17 cellular contexts compared by ENCODE assay signal in genomic region chr12:42125372-42125767, GRCh38. TPM values are rescaled to one million over a fixed set of nuclear protein-coding genes. Genes with fewer than 3 reads are reported as not detected.
DNase-seq lines count a peak whose midpoint lies in the region; ATAC-seq, FAIRE-seq and TF ChIP-seq lines count a peak whose summit lies in the region.
"Had no signal": no experiment of that assay in that cellular context is flagged by ENCODE, and none has a peak within 500 bp of the region (broad histone marks: within the 10 kb centered on the region; RNA-seq: fewer than 3 reads in every experiment).

No MANE protein-coding gene starts in this region.

- H3K27ac Mint-ChIP-seq in T-helper 2 cell treated with Interferon-gamma antibody and Interleukin-4, amounts not matched to agents 5 μg/mL and 100 μg/mL, for 36 hours, result no peak overlapping the region
- H3K27ac Mint-ChIP-seq: activated naive CD4-positive, alpha-beta T cell treated with anti-CD3 and anti-CD28 coated beads, Interleukin-2, amount 10 ng/mL, durations not matched to agents 7 days and 5 days had no signal

- TF ChIP-seq CTCF in SK-N-SH (IDR thresholded peaks at IDR 0.05) (no peak), Loucy (conservative IDR thresholded peaks at IDR 0.05; ENCODE audit: low read length) (no peak), BE2C (IDR thresholded peaks at IDR 0.05; ENCODE audit: low read depth, low read length) (no peak)

- H3K27ac ChIP-seq in SK-N-SH (ENCODE audit: low read depth in 2 of 2, low read length in 1 of 2) (no peak overlapping the region), small intestine (ENCODE audit: low read depth in 1 of 2, low read length in 1 of 2) (no peak overlapping the region)
- H3K27ac ChIP-seq: body of pancreas, uterus had no signal

- DNase-seq in SK-N-SH, result no peak
- DNase-seq in cerebellar cortex (ENCODE audit: low spot score), result peak; percentile 9
- DNase-seq in small intestine, result peak; percentile 11
- no peak for DNase-seq in BE2C
- DNase-seq in T-helper 2 cell treated with Interferon-gamma antibody and Interleukin-4, amounts not matched to agents 5 μg/mL and 100 μg/mL, for 36 hours (ENCODE audit: low spot score), result no peak
- DNase-seq: activated naive CD4-positive, alpha-beta T cell treated with anti-CD3 and anti-CD28 coated beads, Interleukin-2, amount 10 ng/mL, durations not matched to agents 7 days and 5 days; body of pancreas; MG63; SIG-M5; stimulated activated naive CD4-positive, alpha-beta T cell; uterus had no signal

- H3K27me3 Mint-ChIP-seq in T-helper 2 cell treated with Interferon-gamma antibody and Interleukin-4, amounts not matched to agents 5 μg/mL and 100 μg/mL, for 36 hours (ENCODE audit: low read depth), result no peaks in the 10 kb centered on the region
- H3K27me3 Mint-ChIP-seq: activated naive CD4-positive, alpha-beta T cell treated with anti-CD3 and anti-CD28 coated beads, Interleukin-2, amount 10 ng/mL, durations not matched to agents 7 days and 5 days had no signal

- H3F3A ChIP-seq in SK-N-SH (replicated peaks; ENCODE audit: insufficient read depth) (peaks cover 4% of the 10 kb centered on the region), Loucy (ENCODE audit: low read depth) (no peaks in the 10 kb centered on the region)

- H4K20me1 ChIP-seq in SK-N-SH (ENCODE audit: insufficient read depth) (peaks cover 10% of the 10 kb centered on the region; the same call in 1 of the 2 replicates), Loucy (ENCODE audit: insufficient read depth, low read length, poor library complexity, severe bottlenecking) (peaks cover 36% of the 10 kb centered on the region)

- no peak for TF ChIP-seq EP300 in SK-N-SH (IDR thresholded peaks at IDR 0.05; ENCODE audit: borderline replicate concordance in 1 of 2, low read depth in 1 of 2, low read length in 1 of 2)

- H3K4me1 ChIP-seq in SK-N-SH (ENCODE audit: control insufficient read depth in 1 of 2, insufficient read depth in 2 of 2, low read depth in 1 of 2, low read length in 1 of 2) (peaks cover 3 to 6% of the 10 kb centered on the region in 2 experiments; a peak in 3 of 4 replicates), Loucy (ENCODE audit: insufficient read depth, low read length, poor library complexity, severe bottlenecking) (peaks cover 18% of the 10 kb centered on the region), small intestine (ENCODE audit: control insufficient read depth in 2 of 2, insufficient read depth in 1 of 2, low read depth in 1 of 2, low read length in 1 of 2) (no peaks in the 10 kb centered on the region), BE2C (no peaks in the 10 kb centered on the region)
- H3K4me1 ChIP-seq: uterus had no signal

- FAIRE-seq in small intestine (lab: Jason Lieb, UNC), result no peak
- FAIRE-seq: TTC549 had no signal

- H2AFZ ChIP-seq in SK-N-SH (ENCODE audit: low read depth) (no peak overlapping the region), Loucy (ENCODE audit: low read length) (no peak overlapping the region)

- 81% methylated on average over 1 of the region's 1 CpG for WGBS in SK-N-SH (ENCODE audit: low lambda C conversion rate)
- 12 to 46% (median 24%) methylated on average over 1 of the region's 1 CpG for WGBS in small intestine, 3 donors

- POLR2A ChIA-PET in SK-N-SH (lab: Yijun Ruan, JAX), result no interaction called here

- H3K9me3 ChIP-seq in SK-N-SH (no peaks in the 10 kb centered on the region), Loucy (ENCODE audit: insufficient read depth, low read depth, low read length) (no peaks in the 10 kb centered on the region), small intestine (ENCODE audit: control insufficient read depth, low read depth) (no peaks in the 10 kb centered on the region), BE2C (no peaks in the 10 kb centered on the region)
- H3K9me3 ChIP-seq: body of pancreas, HAP-1, MG63, uterus had no signal

- H3K27me3 ChIP-seq in SK-N-SH (ENCODE audit: insufficient read depth) (no peaks in the 10 kb centered on the region), Loucy (ENCODE audit: insufficient read depth, low read length, poor library complexity, severe bottlenecking) (no peaks in the 10 kb centered on the region), small intestine (ENCODE audit: control insufficient read depth in 2 of 2, insufficient read depth in 2 of 2, low read length in 2 of 2) (no peaks in the 10 kb centered on the region), BE2C (no peaks in the 10 kb centered on the region)
- H3K27me3 ChIP-seq: body of pancreas, MG63, uterus had no signal

- H3K9me2 ChIP-seq in SK-N-SH (no peaks in the 10 kb centered on the region), Loucy (replicated peaks; ENCODE audit: low read depth, low read length) (no peaks in the 10 kb centered on the region)

- peaks cover 6% of the 10 kb centered on the region for H3K4me1 Mint-ChIP-seq in T-helper 2 cell treated with Interferon-gamma antibody and Interleukin-4, amounts not matched to agents 5 μg/mL and 100 μg/mL, for 36 hours (ENCODE audit: low read depth)
- H3K4me1 Mint-ChIP-seq: activated naive CD4-positive, alpha-beta T cell treated with anti-CD3 and anti-CD28 coated beads, Interleukin-2, amount 10 ng/mL, durations not matched to agents 7 days and 5 days had no signal

- H3K36me3 ChIP-seq in SK-N-SH (replicated peaks in 1 of 2; ENCODE audit: control insufficient read depth in 1 of 2, insufficient read depth in 2 of 2, low read length in 1 of 2) (peaks cover 0 to 7% of the 10 kb centered on the region in 2 experiments), Loucy (ENCODE audit: insufficient read depth, low read length) (no peaks in the 10 kb centered on the region), small intestine (ENCODE audit: control insufficient read depth in 2 of 2, insufficient read depth in 2 of 2, low read length in 2 of 2) (no peaks in the 10 kb centered on the region), BE2C (no peaks in the 10 kb centered on the region)
- H3K36me3 ChIP-seq: HAP-1, MG63, uterus had no signal

- H3K4me2 ChIP-seq in SK-N-SH (no peak overlapping the region), Loucy (ENCODE audit: low read depth, low read length, poor library complexity, severe bottlenecking) (peak overlapping the region; percentile 44)

- ATAC-seq in SK-N-SH treated with all-trans-retinoic acid at 6 μM for 48 hours (peak; percentile 32; the same call in 1 of the 3 replicates), GM18867 (IDR thresholded peaks at IDR 0.05; ENCODE audit: unreplicated experiment) (no peak)
- ATAC-seq: body of pancreas had no signal

- H3K36me3 Mint-ChIP-seq in T-helper 2 cell treated with Interferon-gamma antibody and Interleukin-4, amounts not matched to agents 5 μg/mL and 100 μg/mL, for 36 hours (ENCODE audit: low read depth), result peaks cover 2% of the 10 kb centered on the region

- H3K4me3 Mint-ChIP-seq in T-helper 2 cell treated with Interferon-gamma antibody and Interleukin-4, amounts not matched to agents 5 μg/mL and 100 μg/mL, for 36 hours, result no peak overlapping the region
- H3K4me3 Mint-ChIP-seq: activated naive CD4-positive, alpha-beta T cell treated with anti-CD3 and anti-CD28 coated beads, Interleukin-2, amount 10 ng/mL, durations not matched to agents 7 days and 5 days had no signal

- TF ChIP-seq RAD21 in SK-N-SH (IDR thresholded peaks at IDR 0.05; ENCODE audit: low read length), result no peak

- CTCF ChIA-PET in SK-N-SH (lab: Yijun Ruan, JAX), result interaction anchor here (1.1 to 5.2 kb wide), 6 partner anchors 19 to 1212 kb away, joined by 3 to 27 read pairs (median 4); partner anchors contain the start of gene GXYLT1

- H3K4me3 ChIP-seq in SK-N-SH (ENCODE audit: low read depth in 2 of 2, low read length in 1 of 2) (no peak overlapping the region), Loucy (ENCODE audit: low read length, poor library complexity, severe bottlenecking) (peak overlapping the region; percentile 13), small intestine (ENCODE audit: low read depth in 1 of 2, low read length in 2 of 2) (no peak overlapping the region), BE2C (ENCODE audit: low read depth, low read length) (no peak overlapping the region)
- H3K4me3 ChIP-seq: body of pancreas, HAP-1, lung, MG63, uterus had no signal

- H3K79me2 ChIP-seq in SK-N-SH (ENCODE audit: insufficient read depth) (peaks cover 63% of the 10 kb centered on the region), Loucy (ENCODE audit: insufficient read depth, low read length) (peaks cover 89% of the 10 kb centered on the region)

- H3K9me3 Mint-ChIP-seq in T-helper 2 cell treated with Interferon-gamma antibody and Interleukin-4, amounts not matched to agents 5 μg/mL and 100 μg/mL, for 36 hours, result no peaks in the 10 kb centered on the region
- H3K9me3 Mint-ChIP-seq: activated naive CD4-positive, alpha-beta T cell treated with anti-CD3 and anti-CD28 coated beads, Interleukin-2, amount 10 ng/mL, durations not matched to agents 7 days and 5 days had no signal

- H3K9ac ChIP-seq in SK-N-SH (no peak overlapping the region), Loucy (ENCODE audit: low read depth, low read length, poor library complexity, severe bottlenecking) (no peak overlapping the region)

TF ChIP-seq in SK-N-SH treated with all-trans-retinoic acid at 6 μM for 48 hours, 23 proteins besides CTCF, POLR2A, EP300 and RAD21 (continues in another document):
- TF ChIP-seq ZFP30 (CRISPR knock-in tag; IDR thresholded peaks at IDR 0.05) (no peak), ESRRG (CRISPR knock-in tag; IDR thresholded peaks at IDR 0.05) (no peak), TOX (CRISPR knock-in tag; IDR thresholded peaks at IDR 0.05; ENCODE audit: borderline replicate concordance) (no peak), ARNTL (CRISPR knock-in tag; IDR thresholded peaks at IDR 0.05; ENCODE audit: borderline replicate concordance, low read depth) (no peak), OSR1 (CRISPR knock-in tag; IDR thresholded peaks at IDR 0.05) (no peak)

TF ChIP-seq in SK-N-SH, 30 proteins besides CTCF, POLR2A, EP300 and RAD21 (continues in another document):
- no peak for TF ChIP-seq FOXM1 (IDR thresholded peaks at IDR 0.05; ENCODE audit: low read depth)
- TF ChIP-seq YY1 (IDR thresholded peaks at IDR 0.05; ENCODE audit: low read depth), result no peak
- TF ChIP-seq JUND (IDR thresholded peaks at IDR 0.05), result no peak
- TF ChIP-seq NFIC (IDR thresholded peaks at IDR 0.05; ENCODE audit: borderline replicate concordance), result no peak
- TF ChIP-seq TAF1 (IDR thresholded peaks at IDR 0.05; ENCODE audit: borderline replicate concordance, low read depth, low read length), result no peak
- TF ChIP-seq SIN3A (IDR thresholded peaks at IDR 0.05; ENCODE audit: borderline replicate concordance, low read depth, low read length), result no peak
- no peak for TF ChIP-seq MAX (IDR thresholded peaks at IDR 0.05; ENCODE audit: low read depth)
- no peak for TF ChIP-seq MXI1 (IDR thresholded peaks at IDR 0.05; ENCODE audit: low read depth, low read length)
- TF ChIP-seq RXRA (IDR thresholded peaks at IDR 0.05; ENCODE audit: borderline replicate concordance, low read depth), result no peak

RNA-seq across cellular contexts. Expression of gene GXYLT1, which starts 19.3 kb away (rescaled TPM):
- polyA plus RNA-seq in SK-N-SH (2012; rRNA removed) (5.0 and 5.8 TPM in 2 replicates), small intestine (1 to 10 TPM; 1.8 to 3.4 (median 1.9) TPM)
- 7.4 and 8.5 TPM in 2 replicates for polyA plus RNA-seq in SK-N-SH (2012; cell fraction: cytosol; rRNA removed)
- polyA plus RNA-seq in SK-N-SH (2012; cell fraction: nucleus; rRNA removed), result 2.6 and 4.7 TPM in 2 replicates
- 1.4 TPM for polyA plus RNA-seq in BE2C (2012; ENCODE audit: insufficient read depth, insufficient read length, low read depth)

Comparison
In these comparisons a context has a peak if more than half of its experiments do, and no peak if none do; other contexts are left out.
1. DNase-seq: peak in cerebellar cortex (single experiment) and small intestine (single experiment); none in SK-N-SH (single experiment), BE2C (single experiment) and T-helper 2 cell treated with Interferon-gamma antibody and Interleukin-4, amounts not matched to agents 5 μg/mL and 100 μg/mL, for 36 hours (single experiment).